10 cellular contexts compared by ENCODE assay signal in the genomic region with DNA sequence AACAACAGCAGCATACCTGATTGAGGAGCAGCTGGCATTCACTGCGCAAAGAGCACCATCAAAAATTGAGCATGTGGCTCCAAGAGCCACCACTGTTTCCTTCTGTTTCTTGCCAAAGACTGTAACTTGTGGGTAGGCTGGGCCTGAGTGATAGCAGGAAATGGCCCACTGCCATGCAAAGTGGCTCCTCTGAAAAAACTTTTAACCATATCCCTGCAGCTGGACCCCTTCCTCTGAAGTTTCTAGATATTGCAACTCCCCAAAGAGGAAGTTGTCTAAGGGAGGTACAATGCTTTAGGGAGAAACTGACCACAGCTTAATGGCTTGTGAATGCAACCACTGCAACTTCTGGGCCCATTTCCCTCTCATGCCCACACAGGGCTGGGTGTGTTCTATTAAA.
A peak's percentile ranks its signal among the peaks of the same experiment; 100 is the strongest.
DNase-seq lines count a peak whose midpoint lies in the region; ATAC-seq and TF ChIP-seq lines count a peak whose summit lies in the region.
"Had no signal": no experiment of that assay in that cellular context is flagged by ENCODE, and none has a peak within 500 bp of the region (broad histone marks: within the 10 kb centered on the region; RNA-seq: fewer than 3 reads in every experiment).

No MANE protein-coding gene starts in this region.

- no peak overlapping the region for H3K27ac Mint-ChIP-seq in Calu3 (ENCODE audit: unreplicated experiment)

- CTCF ChIA-PET in Calu3 (lab: Charles Lee): no interaction called here

- peak; percentile 97 for DNase-seq in SIG-M5 (lab: John Stamatoyannopoulos, UW)
- DNase-seq in Calu3: no peak
- DNase-seq in inferior parietal cortex (ENCODE audit: extremely low spot score): no peak
- DNase-seq in DMS153 treated with DMSO at 0.1 percent for 48 hours (lab: John Stamatoyannopoulos, UW; ENCODE audit: unreplicated experiment): no peak
- no peak for DNase-seq in NCI-H69 (lab: John Stamatoyannopoulos, UW)
- DNase-seq: IMR-90 had no signal

- TF ChIP-seq CTCF in Calu3 (IDR thresholded peaks at IDR 0.05; ENCODE audit: unreplicated experiment): no peak

- no peaks in the 10 kb centered on the region for H4K20me1 ChIP-seq in BLaER1

- H3K9ac ChIP-seq in BLaER1: no peak overlapping the region

- H3K36me3 ChIP-seq in BLaER1: no peaks in the 10 kb centered on the region

- peaks cover 25% of the 10 kb centered on the region for H3K27me3 Mint-ChIP-seq in Calu3 (ENCODE audit: unreplicated experiment)

- no peaks in the 10 kb centered on the region for H3K4me1 Mint-ChIP-seq in Calu3 (ENCODE audit: low read depth, unreplicated experiment)

- H3K4me3 ChIP-seq in BLaER1: no peak overlapping the region

- peaks cover 20% of the 10 kb centered on the region for H3K4me1 ChIP-seq in BLaER1

- H3K27ac ChIP-seq in BLaER1: peak overlapping the region; percentile 31; the same call in 1 of the 2 replicates
- H3K27ac ChIP-seq: VCaP had no signal

- no peaks in the 10 kb centered on the region for H3K27me3 ChIP-seq in BLaER1

- H3K4me2 ChIP-seq in BLaER1: peak overlapping the region; percentile 78

- no peaks in the 10 kb centered on the region for H3K9me3 ChIP-seq in BLaER1

- no peaks in the 10 kb centered on the region for H3K9me3 Mint-ChIP-seq in Calu3 (ENCODE audit: low read depth, unreplicated experiment)

- BruUV-seq in Calu3 (replicated peaks; lab: Mats Ljungman, UMichigan): no TSS peak

- H3K4me3 Mint-ChIP-seq in Calu3 (ENCODE audit: low read depth, unreplicated experiment): no peak overlapping the region

- intact Hi-C loops in Calu3 (cut with micrococcal nuclease; ENCODE audit: unreplicated experiment): no loop called here

- ATAC-seq in GM19452 (IDR thresholded peaks at IDR 0.05; ENCODE audit: unreplicated experiment): peak; percentile 96
- peak; percentile 90 for ATAC-seq in HG03108 (IDR thresholded peaks at IDR 0.05; ENCODE audit: unreplicated experiment)

- no peaks in the 10 kb centered on the region for H3K36me3 Mint-ChIP-seq in Calu3 (ENCODE audit: insufficient read depth, unreplicated experiment)
